Comparison of ENCODE assay signal across 8 cellular contexts in the genomic region with DNA sequence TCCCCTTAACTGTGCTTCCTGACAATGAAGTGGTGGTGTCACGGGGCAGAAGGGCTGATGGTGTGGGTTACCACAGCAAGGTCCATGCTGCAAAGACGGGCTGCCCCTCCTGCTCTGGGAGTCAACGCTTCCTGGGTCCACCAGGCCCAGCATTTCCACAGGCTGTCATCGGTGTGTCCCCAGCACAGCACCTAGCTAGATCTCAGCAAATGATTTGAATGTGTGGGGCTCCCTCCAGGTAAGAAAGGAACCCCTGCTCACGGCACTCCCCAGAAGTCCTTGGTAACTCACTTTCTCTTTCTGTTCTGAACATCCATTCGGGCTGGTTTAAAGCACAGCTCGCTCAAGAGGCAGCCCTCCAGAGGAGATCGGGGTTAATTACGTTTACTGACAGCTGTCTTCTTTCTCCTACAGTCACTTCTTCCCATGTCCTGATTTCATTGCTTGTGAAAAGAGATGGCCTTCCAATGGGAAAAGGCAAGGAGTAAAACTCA. TPM values are rescaled to one million over a fixed set of nuclear protein-coding genes. Genes with fewer than 3 reads are reported as not detected.
DNase-seq lines count a peak whose midpoint lies in the region; TF ChIP-seq lines count a peak whose summit lies in the region.

No MANE protein-coding gene starts in this region.

- TF ChIP-seq POLR2A in vagina (IDR thresholded peaks at IDR 0.05) = no peak

- H3K27me3 ChIP-seq in osteoblast (ENCODE audit: insufficient read depth, low read length) (no peaks in the 10 kb centered on the region), vagina (no peaks in the 10 kb centered on the region)

- no peaks in the 10 kb centered on the region for H4K20me1 ChIP-seq in osteoblast (ENCODE audit: insufficient read depth, low read length)

- H3K4me3 ChIP-seq in GM12875 (ENCODE audit: low read depth, low read length) (peak overlapping the region; percentile 48), osteoblast (ENCODE audit: insufficient read depth, low read length) (peak overlapping the region; percentile 72), vagina (peak overlapping the region; percentile 16 to 33)

- TF ChIP-seq CTCF in GM12875 (IDR thresholded peaks at IDR 0.05; ENCODE audit: borderline replicate concordance, insufficient read depth, low read depth, low read length) = peak; percentile 33; the same call in 1 of the 2 replicates
- peak; percentile 32 for TF ChIP-seq CTCF in osteoblast (IDR thresholded peaks at IDR 0.05; ENCODE audit: extremely low read depth, low read depth, low read length)
- TF ChIP-seq CTCF in vagina (IDR thresholded peaks at IDR 0.05) = no peak

- H3K27ac ChIP-seq in epithelial cell of prostate (peak overlapping the region; percentile 56), osteoblast (ENCODE audit: low read depth, low read length) (peak overlapping the region; percentile 78), vagina (no peak overlapping the region)

- H3K36me3 ChIP-seq in osteoblast (ENCODE audit: insufficient read depth, low read length) = no peaks in the 10 kb centered on the region
- H3K36me3 ChIP-seq in vagina = no peaks in the 10 kb centered on the region

- peak; percentile 76 for DNase-seq in H4 (ENCODE audit: low spot score)
- peak; percentile 100 for DNase-seq in NCI-H2029 treated with DMSO at 0.1 percent for 48 hours (lab: John Stamatoyannopoulos, UW)
- DNase-seq in activated CD4-positive, alpha-beta T cell treated with anti-CD3 and anti-CD28 coated beads, Interleukin-2, amount 50 U/mL, for 48 hours = peak; percentile 51 to 61
- DNase-seq in epithelial cell of prostate (ENCODE audit: low read depth, low spot score) = no peak
- peak; percentile 41 for DNase-seq in osteoblast (ENCODE audit: insufficient read length, low spot score, missing footprints)
- DNase-seq in vagina (ENCODE audit: extremely low spot score in 2 of 2) = peak in 1 of 2 donors; percentile 67
- no peak for DNase-seq in NCI-H146 treated with DMSO at 0.1 percent for 48 hours (lab: John Stamatoyannopoulos, UW; ENCODE audit: unreplicated experiment)

- intact Hi-C loops in vagina (cut with DNase I) = no loop called here

- H3K9me3 ChIP-seq in osteoblast (ENCODE audit: low read depth, low read length) (no peaks in the 10 kb centered on the region), vagina (no peaks in the 10 kb centered on the region)

- H3K4me1 ChIP-seq in osteoblast (ENCODE audit: insufficient read depth, low read length) (peaks cover 22% of the 10 kb centered on the region), vagina (peaks cover 10% of the 10 kb centered on the region)

- H3K4me2 ChIP-seq in osteoblast (ENCODE audit: insufficient read depth, low read length) = peak overlapping the region; percentile 96

- H2AFZ ChIP-seq in osteoblast (ENCODE audit: low read length) = peak overlapping the region; percentile 97

- H3K79me2 ChIP-seq in osteoblast (ENCODE audit: insufficient read depth, low read length) = no peaks in the 10 kb centered on the region

RNA-seq across cellular contexts. Expression of gene HIVEP3, which starts 27.3 kb away (rescaled TPM):
- total RNA-seq in H4 (2014; rRNA removed; shearing (Covaris generic)) = 2.1 and 3.1 TPM in 2 replicates
- total RNA-seq in osteoblast = 1.8 TPM in 2 replicates
- 2.9 TPM for total RNA-seq in vagina

Comparison
In these comparisons a context has a peak if more than half of its experiments do, and no peak if none do; other contexts are left out.
1. CTCF ChIP-seq: peak in GM12875 (single experiment) and osteoblast (single experiment); none in vagina (0 of 3).
2. DNase-seq: peak in H4 (single experiment), NCI-H2029 treated with DMSO at 0.1 percent for 48 hours (single experiment), activated CD4-positive, alpha-beta T cell treated with anti-CD3 and anti-CD28 coated beads, Interleukin-2, amount 50 U/mL, for 48 hours (2 of 2) and osteoblast (single experiment); none in epithelial cell of prostate (single experiment) and NCI-H146 treated with DMSO at 0.1 percent for 48 hours (single experiment).
3. Peak in every context shown above with its lines, with median percentiles within 50 percentile points of each other: H3K4me3 ChIP-seq.